Comparison of ENCODE assay signal across 17 cellular contexts in genomic region chr1:245810789-245811337, GRCh38.
DNase-seq lines count a peak whose midpoint lies in the region; ATAC-seq lines count a peak whose summit lies in the region.
"Had no signal": no experiment of that assay in that cellular context is flagged by ENCODE, and none has a peak within 500 bp of the region (broad histone marks: within the 10 kb centered on the region; RNA-seq: fewer than 3 reads in every experiment).

No MANE protein-coding gene starts in this region.

- peak; percentile 30 for ATAC-seq in HG03342 (IDR thresholded peaks at IDR 0.05; ENCODE audit: unreplicated experiment)
- no peak for ATAC-seq in activated naive CD8-positive, alpha-beta T cell treated with anti-CD3 and anti-CD28 coated beads, Interleukin-2, amount 50 U/mL, for 24 hours
- no peak for ATAC-seq in GM19328 (IDR thresholded peaks at IDR 0.05; ENCODE audit: unreplicated experiment)

- DNase-seq in COR-L47 (lab: John Stamatoyannopoulos, UW) (peak; percentile 39), NCI-H748 treated with DMSO at 0.1 percent for 48 hours (lab: John Stamatoyannopoulos, UW) (peak; percentile 39), islet precursor cell (peak; percentile 26), AG20443 (ENCODE audit: low spot score) (no peak), ureter (ENCODE audit: low spot score) (no peak)
- no peak for DNase-seq in activated naive CD8-positive, alpha-beta T cell treated with anti-CD3 and anti-CD28 coated beads, Interleukin-2, amount 50 U/mL, for 24 hours
- DNase-seq: activated CD8-positive, alpha-beta memory T cell treated with anti-CD3 and anti-CD28 coated beads, Interleukin-2, amount 50 U/mL, for 4 hours; activated naive CD8-positive, alpha-beta T cell treated with anti-CD3 and anti-CD28 coated beads for 36 hours; colonic mucosa; DND-41; KG1; NCI-H226; SIG-M5; stimulated activated CD4-positive, alpha-beta T cell treated with anti-CD3 and anti-CD28 coated beads, Interleukin-4, amount 100 ng/mL, for 24 hours; stimulated activated naive CD4-positive, alpha-beta T cell had no signal

- H3K4me3 Mint-ChIP-seq in activated naive CD8-positive, alpha-beta T cell treated with anti-CD3 and anti-CD28 coated beads, Interleukin-2, amount 50 U/mL, for 24 hours: no peak overlapping the region
- H3K4me3 Mint-ChIP-seq: activated naive CD8-positive, alpha-beta T cell treated with anti-CD3 and anti-CD28 coated beads for 36 hours had no signal

- peaks cover 1% of the 10 kb centered on the region for H3K36me3 Mint-ChIP-seq in activated naive CD8-positive, alpha-beta T cell treated with anti-CD3 and anti-CD28 coated beads, Interleukin-2, amount 50 U/mL, for 24 hours (ENCODE audit: low read depth)

- no peaks in the 10 kb centered on the region for H3K27me3 Mint-ChIP-seq in activated naive CD8-positive, alpha-beta T cell treated with anti-CD3 and anti-CD28 coated beads, Interleukin-2, amount 50 U/mL, for 24 hours
- H3K27me3 Mint-ChIP-seq: activated naive CD8-positive, alpha-beta T cell treated with anti-CD3 and anti-CD28 coated beads for 36 hours had no signal

- H3K9me3 Mint-ChIP-seq in activated naive CD8-positive, alpha-beta T cell treated with anti-CD3 and anti-CD28 coated beads, Interleukin-2, amount 50 U/mL, for 24 hours: no peaks in the 10 kb centered on the region
- H3K9me3 Mint-ChIP-seq: activated naive CD8-positive, alpha-beta T cell treated with anti-CD3 and anti-CD28 coated beads for 36 hours had no signal

- H3K27ac Mint-ChIP-seq in activated naive CD8-positive, alpha-beta T cell treated with anti-CD3 and anti-CD28 coated beads, Interleukin-2, amount 50 U/mL, for 24 hours: no peak overlapping the region
- H3K27ac Mint-ChIP-seq: activated naive CD8-positive, alpha-beta T cell treated with anti-CD3 and anti-CD28 coated beads for 36 hours had no signal

- H3K4me1 Mint-ChIP-seq in activated naive CD8-positive, alpha-beta T cell treated with anti-CD3 and anti-CD28 coated beads, Interleukin-2, amount 50 U/mL, for 24 hours: peaks cover 16% of the 10 kb centered on the region

Comparison
In these comparisons a context has a peak if more than half of its experiments do, and no peak if none do; other contexts are left out.
1. DNase-seq: peak in COR-L47 (single experiment), NCI-H748 treated with DMSO at 0.1 percent for 48 hours (single experiment) and islet precursor cell (single experiment); none in AG20443 (single experiment), ureter (single experiment) and activated naive CD8-positive, alpha-beta T cell treated with anti-CD3 and anti-CD28 coated beads, Interleukin-2, amount 50 U/mL, for 24 hours (single experiment).